ENCODE assay signal across 8 cellular contexts in genomic region chr17:39638317-39638716, GRCh38. TPM values are rescaled to one million over a fixed set of nuclear protein-coding genes. Genes with fewer than 3 reads are reported as not detected.
DNase-seq lines count a peak whose midpoint lies in the region; ATAC-seq and TF ChIP-seq lines count a peak whose summit lies in the region.

No MANE protein-coding gene starts in this region.

- no peak for DNase-seq in T-helper 1 cell
- no peak for DNase-seq in fibroblast of villous mesenchyme (ENCODE audit: low read depth)
- no peak for DNase-seq in NCI-H1930 (lab: John Stamatoyannopoulos, UW)
- no peak for DNase-seq in AG08396 (ENCODE audit: low spot score)

- peak overlapping the region; percentile 58 for H3K27ac Mint-ChIP-seq in T-helper 1 cell treated with Interleukin-12 subunit alpha and Interleukin-12 subunit beta and Interleukin-4 antibody, amounts not matched to agents 30 μg/mL and 1 μg/mL, for 36 hours
- peak overlapping the region; percentile 56 for H3K27ac Mint-ChIP-seq in stimulated activated memory B cell treated with anti-CD40 and anti-IgM and Interleukin-4, amounts not matched to agents 10 μg/mL and 1 μg/mL and 100 μg/mL, for 72 hours

- no peak for ATAC-seq in stimulated activated memory B cell treated with anti-CD40 and anti-IgM and Interleukin-4, amounts not matched to agents 10 μg/mL and 1 μg/mL and 100 μg/mL, for 72 hours
- ATAC-seq in GM21367 (IDR thresholded peaks at IDR 0.05; ENCODE audit: unreplicated experiment) = no peak

- peaks cover 40% of the 10 kb centered on the region for H3K4me1 Mint-ChIP-seq in T-helper 1 cell treated with Interleukin-12 subunit alpha and Interleukin-12 subunit beta and Interleukin-4 antibody, amounts not matched to agents 30 μg/mL and 1 μg/mL, for 36 hours (ENCODE audit: low read depth)
- H3K4me1 Mint-ChIP-seq in stimulated activated memory B cell treated with anti-CD40 and anti-IgM and Interleukin-4, amounts not matched to agents 10 μg/mL and 1 μg/mL and 100 μg/mL, for 72 hours = peaks cover 81% of the 10 kb centered on the region

- no peaks in the 10 kb centered on the region for H3K9me3 Mint-ChIP-seq in T-helper 1 cell treated with Interleukin-12 subunit alpha and Interleukin-12 subunit beta and Interleukin-4 antibody, amounts not matched to agents 30 μg/mL and 1 μg/mL, for 36 hours
- H3K9me3 Mint-ChIP-seq in stimulated activated memory B cell treated with anti-CD40 and anti-IgM and Interleukin-4, amounts not matched to agents 10 μg/mL and 1 μg/mL and 100 μg/mL, for 72 hours = no peaks in the 10 kb centered on the region

- no peak for TF ChIP-seq CTCF in VCaP (conservative IDR thresholded peaks at IDR 0.05)
- no peak for TF ChIP-seq CTCF in fibroblast of villous mesenchyme (IDR thresholded peaks at IDR 0.05; ENCODE audit: insufficient read depth, low read depth, low read length)

- peak overlapping the region; percentile 86; the same call in 1 of the 2 replicates for H3K27ac ChIP-seq in VCaP

- no peaks in the 10 kb centered on the region for H3K27me3 Mint-ChIP-seq in T-helper 1 cell treated with Interleukin-12 subunit alpha and Interleukin-12 subunit beta and Interleukin-4 antibody, amounts not matched to agents 30 μg/mL and 1 μg/mL, for 36 hours (ENCODE audit: low read depth)
- H3K27me3 Mint-ChIP-seq in stimulated activated memory B cell treated with anti-CD40 and anti-IgM and Interleukin-4, amounts not matched to agents 10 μg/mL and 1 μg/mL and 100 μg/mL, for 72 hours = no peaks in the 10 kb centered on the region

- peak overlapping the region; percentile 97 for H3K4me3 ChIP-seq in fibroblast of villous mesenchyme (ENCODE audit: low read depth, low read length)

- peaks cover 8% of the 10 kb centered on the region for H3K36me3 Mint-ChIP-seq in T-helper 1 cell treated with Interleukin-12 subunit alpha and Interleukin-12 subunit beta and Interleukin-4 antibody, amounts not matched to agents 30 μg/mL and 1 μg/mL, for 36 hours (ENCODE audit: low read depth)
- no peaks in the 10 kb centered on the region for H3K36me3 Mint-ChIP-seq in stimulated activated memory B cell treated with anti-CD40 and anti-IgM and Interleukin-4, amounts not matched to agents 10 μg/mL and 1 μg/mL and 100 μg/mL, for 72 hours

- peak overlapping the region; percentile 96 for H3K4me3 Mint-ChIP-seq in T-helper 1 cell treated with Interleukin-12 subunit alpha and Interleukin-12 subunit beta and Interleukin-4 antibody, amounts not matched to agents 30 μg/mL and 1 μg/mL, for 36 hours
- peak overlapping the region; percentile 87 for H3K4me3 Mint-ChIP-seq in stimulated activated memory B cell treated with anti-CD40 and anti-IgM and Interleukin-4, amounts not matched to agents 10 μg/mL and 1 μg/mL and 100 μg/mL, for 72 hours

RNA-seq across cellular contexts. Expression of gene STARD3, which starts 1.4 kb away (rescaled TPM):
- total RNA-seq in fibroblast of villous mesenchyme = 23.7 and 42.5 TPM in 2 replicates

RNA-seq across cellular contexts. Expression of gene PPP1R1B, which starts 11.6 kb away (rescaled TPM):
- total RNA-seq in fibroblast of villous mesenchyme = not detected in 2 replicates

RNA-seq across cellular contexts. Expression of gene TCAP, which starts 26.8 kb away (rescaled TPM):
- total RNA-seq in fibroblast of villous mesenchyme = under 0.01 TPM in 1 of 2 replicates, not detected in the other

RNA-seq across cellular contexts. Expression of gene PNMT, which starts 29.9 kb away (rescaled TPM):
- total RNA-seq in fibroblast of villous mesenchyme = not detected in 2 replicates

RNA-seq across cellular contexts. Expression of gene NEUROD2, which starts 30.6 kb away (rescaled TPM):
- total RNA-seq in fibroblast of villous mesenchyme = not detected in 2 replicates
